ENCODE assay signal across 8 cellular contexts in the genomic region with DNA sequence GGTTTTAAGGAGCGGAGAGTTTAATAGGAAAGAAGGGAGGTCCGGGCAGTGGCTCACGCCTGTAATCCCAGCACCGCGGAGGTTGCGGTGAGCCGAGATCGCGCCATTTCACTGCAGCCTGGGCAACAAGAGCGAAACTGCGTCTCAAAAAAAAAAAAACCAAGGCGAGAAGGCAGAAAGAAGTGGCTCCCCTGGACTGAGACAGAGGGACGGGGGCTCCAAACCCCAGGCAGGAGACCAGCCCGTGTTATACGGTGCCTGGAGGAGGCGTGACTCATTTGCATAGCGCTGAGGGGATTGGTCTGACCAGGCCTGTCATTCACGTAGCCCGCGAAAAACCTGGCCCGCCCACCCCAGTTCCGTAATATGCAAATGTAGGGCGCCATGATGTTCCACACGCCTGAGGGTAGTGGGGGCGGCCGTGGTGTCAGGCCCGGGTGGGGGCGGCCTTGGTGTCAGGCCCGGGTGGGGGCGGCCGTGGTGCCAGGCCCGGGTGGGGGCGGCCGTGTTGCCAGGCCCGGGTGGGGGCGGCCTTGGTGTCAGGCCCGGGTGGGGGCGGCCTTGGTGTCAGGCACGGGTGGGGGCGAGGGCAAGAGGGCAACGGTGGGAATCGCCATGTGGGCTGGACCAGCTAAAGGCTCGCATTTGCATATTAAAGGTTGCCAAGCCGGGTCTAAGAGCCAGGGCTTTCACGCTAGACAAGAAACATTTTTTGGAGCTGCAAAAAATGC. TPM values are rescaled to one million over a fixed set of nuclear protein-coding genes. Genes with fewer than 3 reads are reported as not detected.
DNase-seq lines count a peak whose midpoint lies in the region; ATAC-seq and TF ChIP-seq lines count a peak whose summit lies in the region.

No MANE protein-coding gene starts in this region.

- H3K4me1 ChIP-seq in Caco-2 (peaks cover 19% of the 10 kb centered on the region; the same call in 1 of the 2 replicates), Karpas-422 (ENCODE audit: low read length) (peaks cover 27% of the 10 kb centered on the region), gastroesophageal sphincter (peaks cover 0 to 35% (median 9%) of the 10 kb centered on the region in 3 donors), ovary (ENCODE audit: insufficient read depth) (no peaks in the 10 kb centered on the region), tibial nerve (peaks cover 0 to 20% (median 0%) of the 10 kb centered on the region in 4 donors)

- H3K4me1 Mint-ChIP-seq in Caco-2 (ENCODE audit: low read depth, unreplicated experiment) = peaks cover 14% of the 10 kb centered on the region
- H3K4me1 Mint-ChIP-seq in activated T-cell treated with anti-CD3 and anti-CD28 coated beads, Interleukin-2, amount 50 U/mL, for 72 hours (ENCODE audit: low read depth) = peaks cover 34% of the 10 kb centered on the region

- H3K27ac Mint-ChIP-seq in Caco-2 (ENCODE audit: unreplicated experiment) = peak overlapping the region; percentile 87
- peak overlapping the region; percentile 85 for H3K27ac Mint-ChIP-seq in activated T-cell treated with anti-CD3 and anti-CD28 coated beads, Interleukin-2, amount 50 U/mL, for 72 hours

- H3K9me2 ChIP-seq in Karpas-422 (replicated peaks; ENCODE audit: insufficient read depth, low read length) = no peaks in the 10 kb centered on the region

- no TSS peak for BruUV-seq in Caco-2 (replicated peaks; lab: Mats Ljungman, UMichigan)

- no peaks in the 10 kb centered on the region for H3K9me3 Mint-ChIP-seq in Caco-2 (ENCODE audit: unreplicated experiment)
- H3K9me3 Mint-ChIP-seq in activated T-cell treated with anti-CD3 and anti-CD28 coated beads, Interleukin-2, amount 50 U/mL, for 72 hours = no peaks in the 10 kb centered on the region

- H3K4me3 ChIP-seq in Caco-2 (ENCODE audit: low read depth, low read length) (peak overlapping the region; percentile 57), Karpas-422 (ENCODE audit: low read length) (peak overlapping the region; percentile 66), gastroesophageal sphincter (peak overlapping the region; percentile 57 to 61), ovary (peak overlapping the region; percentile 49), tibial nerve (peak overlapping the region; percentile 40 to 61 (median 48))

- TF ChIP-seq CTCF in Caco-2 (IDR thresholded peaks at IDR 0.05; ENCODE audit: insufficient read depth in 1 of 2, low read depth in 1 of 2, low read length in 1 of 2, severe bottlenecking in 1 of 2, unreplicated experiment in 1 of 2) = no peak
- no peak for TF ChIP-seq CTCF in gastroesophageal sphincter (IDR thresholded peaks at IDR 0.05)
- TF ChIP-seq CTCF in ovary (IDR thresholded peaks at IDR 0.05) = no peak
- no peak for TF ChIP-seq CTCF in tibial nerve (IDR thresholded peaks at IDR 0.05)

- H3K4me3 Mint-ChIP-seq in Caco-2 (ENCODE audit: unreplicated experiment) = peak overlapping the region; percentile 79
- peak overlapping the region; percentile 86 to 91 for H3K4me3 Mint-ChIP-seq in activated T-cell treated with anti-CD3 and anti-CD28 coated beads, Interleukin-2, amount 50 U/mL, for 72 hours

- H3K9me3 ChIP-seq in Caco-2 (no peaks in the 10 kb centered on the region), Karpas-422 (ENCODE audit: low read length) (no peaks in the 10 kb centered on the region), gastroesophageal sphincter (no peaks in the 10 kb centered on the region), ovary (no peaks in the 10 kb centered on the region), tibial nerve (no peaks in the 10 kb centered on the region)

- no peaks in the 10 kb centered on the region for H3K27me3 Mint-ChIP-seq in Caco-2 (ENCODE audit: insufficient read depth, unreplicated experiment)
- H3K27me3 Mint-ChIP-seq in activated T-cell treated with anti-CD3 and anti-CD28 coated beads, Interleukin-2, amount 50 U/mL, for 72 hours (ENCODE audit: low read depth) = no peaks in the 10 kb centered on the region

- peak overlapping the region; percentile 68 for H3K9ac ChIP-seq in Karpas-422 (ENCODE audit: low read length)

- no peaks in the 10 kb centered on the region for H3K27me3 ChIP-seq in Caco-2 (replicated peaks; ENCODE audit: control insufficient read depth, insufficient read depth, low read length)
- H3K27me3 ChIP-seq in Karpas-422 (ENCODE audit: low read length) = no peaks in the 10 kb centered on the region
- H3K27me3 ChIP-seq in gastroesophageal sphincter = no peaks in the 10 kb centered on the region
- H3K27me3 ChIP-seq in ovary = no peaks in the 10 kb centered on the region
- H3K27me3 ChIP-seq in tibial nerve = no peaks in the 10 kb centered on the region

- peaks cover 6% of the 10 kb centered on the region; the same call in 1 of the 2 replicates for H4K20me1 ChIP-seq in Karpas-422 (ENCODE audit: insufficient read depth, low read depth, low read length)

- CTCF ChIA-PET in Caco-2 (lab: Charles Lee) = no interaction called here

- DNase-seq in Caco-2 (peak; percentile 92 to 95), Karpas-422 (peak; percentile 99), ovary (peak; percentile 87 to 93 (median 91)), tibial nerve (ENCODE audit: low spot score in 2 of 2) (peak; percentile 83 to 89), NCI-H1092 (lab: John Stamatoyannopoulos, UW) (no peak)
- peak; percentile 91 to 93 for DNase-seq in activated T-cell treated with anti-CD3 and anti-CD28 coated beads, Interleukin-2, amount 50 U/mL, for 72 hours

- WGBS in gastroesophageal sphincter (ENCODE audit: low coverage in 1 of 2), 2 donors = 0 to 1% methylated on average over 9 to 28 of the region's 45 CpGs
- WGBS in ovary, 3 donors = 0 to 1% (median 1%) methylated on average over 43 to 45 of the region's 45 CpGs
- WGBS in tibial nerve, 2 donors = 1% methylated on average over 27 to 45 of the region's 45 CpGs

- POLR2A ChIA-PET in Caco-2 (lab: Charles Lee) = no interaction called here

- intact Hi-C loops in Caco-2 (cut with micrococcal nuclease; ENCODE audit: unreplicated experiment) = loop anchor here (1.0 kb wide), 1 partner anchor 34 kb away; no protein-coding TSS in a partner anchor
- intact Hi-C loops in ovary (cut with DNase I) = no loop called here

- ATAC-seq in GM21576 (IDR thresholded peaks at IDR 0.05; ENCODE audit: unreplicated experiment) (peak; percentile 97), gastroesophageal sphincter (peak; percentile 98)
- ATAC-seq in activated T-cell treated with anti-CD3 and anti-CD28 coated beads, Interleukin-2, amount 50 U/mL, for 72 hours (replicated peaks in 1 of 2) = peak; percentile 99 to 100

- H3K79me2 ChIP-seq in Karpas-422 (ENCODE audit: low read length) = peaks cover 49% of the 10 kb centered on the region

- no peak for TF ChIP-seq EP300 in gastroesophageal sphincter (IDR thresholded peaks at IDR 0.05)
- no peak for TF ChIP-seq EP300 in ovary (IDR thresholded peaks at IDR 0.05)
- no peak for TF ChIP-seq EP300 in tibial nerve (IDR thresholded peaks at IDR 0.05)

- peak overlapping the region; percentile 97 for H3K27ac ChIP-seq in Karpas-422 (ENCODE audit: low read length)
- H3K27ac ChIP-seq in gastroesophageal sphincter = peak overlapping the region in 3 of 4 donors; percentile 72 to 81 (median 78)
- H3K27ac ChIP-seq in ovary = peak overlapping the region in 1 of 2 donors; percentile 67
- peak overlapping the region in 3 of 4 donors; percentile 69 to 84 (median 83) for H3K27ac ChIP-seq in tibial nerve

- H3K36me3 Mint-ChIP-seq in Caco-2 (ENCODE audit: insufficient read depth, unreplicated experiment) = peaks cover 52% of the 10 kb centered on the region
- peaks cover 7 to 13% of the 10 kb centered on the region in 2 donors for H3K36me3 Mint-ChIP-seq in activated T-cell treated with anti-CD3 and anti-CD28 coated beads, Interleukin-2, amount 50 U/mL, for 72 hours (ENCODE audit: insufficient read depth in 2 of 2)

- no peak overlapping the region for H2AFZ ChIP-seq in Karpas-422 (ENCODE audit: low read length)

- no peak for TF ChIP-seq POLR2A in gastroesophageal sphincter (IDR thresholded peaks at IDR 0.05)
- no peak for TF ChIP-seq POLR2A in ovary (IDR thresholded peaks at IDR 0.05)
- no peak for TF ChIP-seq POLR2A in tibial nerve (IDR thresholded peaks at IDR 0.05)

- H3K36me3 ChIP-seq in Caco-2 (ENCODE audit: control insufficient read depth, insufficient read depth, low read length) = peaks cover 11% of the 10 kb centered on the region
- peaks cover 36% of the 10 kb centered on the region for H3K36me3 ChIP-seq in Karpas-422 (ENCODE audit: insufficient read depth, low read length)
- H3K36me3 ChIP-seq in gastroesophageal sphincter = peaks cover 0 to 19% of the 10 kb centered on the region in 2 donors
- H3K36me3 ChIP-seq in ovary = no peaks in the 10 kb centered on the region
- H3K36me3 ChIP-seq in tibial nerve = peaks cover 0 to 18% (median 0%) of the 10 kb centered on the region in 3 donors

- H3K4me2 ChIP-seq in Karpas-422 (ENCODE audit: low read depth, low read length, poor library complexity, severe bottlenecking) = peak overlapping the region; percentile 96

RNA-seq across cellular contexts. Expression of a gene that starts 2.1 kb away (rescaled TPM):
- 53.9 and 59.6 TPM in 2 replicates for total RNA-seq in Caco-2 (2022)
- 49.4 and 69.5 TPM in 2 replicates for total RNA-seq in Karpas-422 (2014; rRNA removed; shearing (Covaris generic); ENCODE audit: low replicate concordance)
- 10 to 100 TPM; 52.2 to 72.0 TPM for total RNA-seq in activated T-cell treated with anti-CD3 and anti-CD28 coated beads, Interleukin-2, amount 50 U/mL, for 72 hours
- total RNA-seq in gastroesophageal sphincter = 1 to 10 TPM; 1.1 to 8.8 (median 6.0) TPM
- total RNA-seq in ovary = 10 to 100 TPM in 5 of 7 donors, 1 to 10 TPM in 2; 2.6 to 19.4 (median 13.5) TPM
- 10 to 100 TPM in 1 of 2 donors, 1 to 10 TPM in 1; 3.6 to 11.8 TPM for polyA plus RNA-seq in ovary
- 10 to 100 TPM in 2 of 4 donors, 1 to 10 TPM in 2; 5.7 to 18.8 (median 9.2) TPM for total RNA-seq in tibial nerve

RNA-seq across cellular contexts. Expression of a gene that starts 35.3 kb away (rescaled TPM):
- 72.4 and 75.0 TPM in 2 replicates for total RNA-seq in Caco-2 (2022)
- 19.4 and 57.3 TPM in 2 replicates for total RNA-seq in Karpas-422 (2014; rRNA removed; shearing (Covaris generic); ENCODE audit: low replicate concordance)
- 10 to 100 TPM; 47.2 to 53.6 TPM for total RNA-seq in activated T-cell treated with anti-CD3 and anti-CD28 coated beads, Interleukin-2, amount 50 U/mL, for 72 hours
- total RNA-seq in gastroesophageal sphincter = 10 to 100 TPM; 35.3 to 53.5 (median 46.3) TPM
- 10 to 100 TPM; 29.3 to 69.0 (median 47.8) TPM for total RNA-seq in ovary
- polyA plus RNA-seq in ovary = 10 to 100 TPM in 1 of 2 donors, 1 to 10 TPM in 1; 7.1 to 59.1 TPM
- total RNA-seq in tibial nerve = 10 to 100 TPM; 39.3 to 84.1 (median 56.3) TPM
